ENCODE assay signal across 8 cellular contexts in genomic region chr19:47047931-47048399, GRCh38. TPM values are rescaled to one million over a fixed set of nuclear protein-coding genes. Genes with fewer than 3 reads are reported as not detected.
DNase-seq lines count a peak whose midpoint lies in the region; ATAC-seq and TF ChIP-seq lines count a peak whose summit lies in the region.

No MANE protein-coding gene starts in this region.

- TF ChIP-seq CTCF in dorsolateral prefrontal cortex (IDR thresholded peaks at IDR 0.05 in 54 of 56, conservative IDR thresholded peaks at IDR 0.05 in 2 of 56; ENCODE audit: low read depth in 1 of 56, partially characterized antibody in 56 of 56) (peak in 1 of 56 donors; percentile 2), right lobe of liver (IDR thresholded peaks at IDR 0.05) (no peak)

- WGBS in right lobe of liver (ENCODE audit: insufficient coverage, low coverage, low lambda C conversion rate, missing lambda C conversion rate): 0% methylated on average over 4 of the region's 32 CpGs

- DNase-seq in AG20443 (ENCODE audit: low spot score) (peak; percentile 95), NCI-H526 treated with DMSO at 0.1 percent for 48 hours (lab: John Stamatoyannopoulos, UW) (peak; percentile 67), dorsolateral prefrontal cortex (peak; percentile 63 to 97 (median 91)), right lobe of liver (peak; percentile 78 to 81 (median 78))
- DNase-seq in activated CD4-positive, alpha-beta T cell treated with anti-CD3 and anti-CD28 coated beads, Interleukin-2, amount 50 U/mL, for 24 hours (ENCODE audit: low read depth in 1 of 2, low spot score in 1 of 2): peak; percentile 40 to 61
- peak; percentile 50 to 55 for DNase-seq in stimulated activated CD4-positive, alpha-beta T cell treated with anti-CD3 and anti-CD28 coated beads, Interleukin-4, amount 100 ng/mL, for 4 hours

- H3K4me1 ChIP-seq in right lobe of liver: no peaks in the 10 kb centered on the region

- peak overlapping the region; percentile 67 to 99 (median 94) for H3K4me3 ChIP-seq in dorsolateral prefrontal cortex
- H3K4me3 ChIP-seq in right lobe of liver: peak overlapping the region; percentile 90 to 97 (median 96)

- TF ChIP-seq POLR2A in right lobe of liver (IDR thresholded peaks at IDR 0.05): no peak

- ATAC-seq in GM19043 (IDR thresholded peaks at IDR 0.05; ENCODE audit: low read depth, unreplicated experiment) (peak; percentile 32), HG03442 (IDR thresholded peaks at IDR 0.05; ENCODE audit: unreplicated experiment) (peak; percentile 29), right lobe of liver (peak; percentile 67 to 81 (median 74))

- H3K27me3 ChIP-seq in dorsolateral prefrontal cortex (no peaks in the 10 kb centered on the region), right lobe of liver (no peaks in the 10 kb centered on the region)

- no peaks in the 10 kb centered on the region for H3K9me3 ChIP-seq in right lobe of liver

- H3K36me3 ChIP-seq in right lobe of liver: no peaks in the 10 kb centered on the region

- intact Hi-C loops in dorsolateral prefrontal cortex (cut with DNase I): loop anchor here in 1 of 2 donors (1.0 to 5.0 kb wide), 2 partner anchors 65 to 196 kb away; partner anchors contain the start of genes AP2S1 and ZC3H4
- intact Hi-C loops in right lobe of liver (cut with DNase I): no loop called here

- H3K27ac ChIP-seq in dorsolateral prefrontal cortex (peak overlapping the region in 53 of 59 donors; percentile 20 to 93 (median 83)), right lobe of liver (peak overlapping the region; percentile 9 to 56 (median 43))

RNA-seq across cellular contexts. Expression of gene TMEM160, which starts 0.5 kb away (rescaled TPM):
- total RNA-seq in dorsolateral prefrontal cortex (100 to 1,000 TPM in 7 of 120 experiments, 10 to 100 TPM in 113; 40.1 to 114 (median 78.7) TPM), right lobe of liver (10 to 100 TPM; 12.3 to 37.0 (median 17.2) TPM)

RNA-seq across cellular contexts. Expression of gene NPAS1, which starts 28.3 kb away (rescaled TPM):
- 10 to 100 TPM in 63 of 120 experiments, 1 to 10 TPM in 57; 3.1 to 17.8 (median 10.0) TPM for total RNA-seq in dorsolateral prefrontal cortex
- total RNA-seq in right lobe of liver: 1 to 10 TPM in 2 of 6 experiments, not detected in 4; 1.3 to 1.7 TPM

Comparison
In these comparisons a context has a peak if more than half of its experiments do, and no peak if none do; other contexts are left out.
1. Peak in every context shown above with its lines: DNase-seq, ATAC-seq, H3K4me3 ChIP-seq and H3K27ac ChIP-seq.